Comparison of ENCODE assay signal across 19 cellular contexts in the genomic region with DNA sequence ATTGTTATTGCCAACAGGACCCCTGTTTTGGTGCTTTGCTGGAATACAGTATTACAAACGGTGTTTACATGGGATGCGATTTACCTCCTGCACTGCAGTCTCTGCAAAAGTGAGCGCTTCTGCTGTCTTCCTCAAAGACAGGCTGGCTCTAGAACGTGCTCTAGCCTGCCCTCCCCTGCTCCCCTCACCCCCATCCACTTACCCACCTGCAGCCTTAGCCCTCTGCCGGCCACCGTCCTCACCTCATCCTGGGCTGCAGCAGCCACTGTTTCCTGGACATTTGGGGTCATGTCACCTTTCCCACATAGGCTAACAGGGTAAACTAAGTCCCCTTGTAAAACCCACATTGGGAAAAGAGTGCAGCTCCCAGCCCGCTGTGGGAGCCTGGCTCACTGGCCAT. TPM values are rescaled to one million over a fixed set of nuclear protein-coding genes. Genes with fewer than 3 reads are reported as not detected.
DNase-seq lines count a peak whose midpoint lies in the region; ATAC-seq and TF ChIP-seq lines count a peak whose summit lies in the region.
"Had no signal": no experiment of that assay in that cellular context is flagged by ENCODE, and none has a peak within 500 bp of the region (broad histone marks: within the 10 kb centered on the region; RNA-seq: fewer than 3 reads in every experiment).

No MANE protein-coding gene starts in this region.

- H3K79me2 ChIP-seq in neural progenitor cell (ENCODE audit: low read depth) = no peaks in the 10 kb centered on the region

- WGBS in heart right ventricle, 2 donors = 84 to 88% methylated on average over 7 of the region's 7 CpGs

- H3K27me3 Mint-ChIP-seq in WTC11 (ENCODE audit: low read depth) = no peaks in the 10 kb centered on the region; the same call in 1 of the 2 replicates
- H3K27me3 Mint-ChIP-seq in neural progenitor cell (ENCODE audit: insufficient read depth, low read depth) = peaks cover 11% of the 10 kb centered on the region

- H3K27ac ChIP-seq in heart right ventricle (no peak overlapping the region), neural progenitor cell (no peak overlapping the region), brain microvascular endothelial cell (no peak overlapping the region)
- H3K27ac ChIP-seq: 22Rv1, A549, BLaER1, GM23248 had no signal

- DNase-seq in Right ventricle myocardium superior (peak; percentile 19), heart right ventricle (no peak), WTC11 (ENCODE audit: low spot score) (no peak), neural progenitor cell (ENCODE audit: low spot score) (no peak), brain microvascular endothelial cell (no peak), NOMO-1 treated with DMSO at 0.1 percent for 48 hours (lab: John Stamatoyannopoulos, UW; ENCODE audit: unreplicated experiment) (no peak)
- DNase-seq: CD4-positive, alpha-beta memory T cell; DMS153; DMS79; GDM1; GM23248; IMR-90 had no signal

- TF ChIP-seq CTCF in heart right ventricle (IDR thresholded peaks at IDR 0.05) = no peak
- no peak for TF ChIP-seq CTCF in WTC11 (IDR thresholded peaks at IDR 0.05)
- TF ChIP-seq CTCF in neural progenitor cell (IDR thresholded peaks at IDR 0.05) = no peak
- TF ChIP-seq CTCF in brain microvascular endothelial cell (IDR thresholded peaks at IDR 0.05; ENCODE audit: low read depth, low read length, missing control alignments) = no peak

- H3K27ac Mint-ChIP-seq in WTC11 = no peak overlapping the region
- peak overlapping the region; percentile 33 for H3K27ac Mint-ChIP-seq in neural progenitor cell
- H3K27ac Mint-ChIP-seq: CD14-positive monocyte; CD4-positive, alpha-beta memory T cell had no signal

- peaks cover 7% of the 10 kb centered on the region for H3K4me1 Mint-ChIP-seq in WTC11
- H3K4me1 Mint-ChIP-seq in neural progenitor cell = no peaks in the 10 kb centered on the region
- H3K4me1 Mint-ChIP-seq: CD14-positive monocyte; CD4-positive, alpha-beta memory T cell had no signal

- H4K20me1 ChIP-seq in neural progenitor cell (ENCODE audit: low read depth) = no peaks in the 10 kb centered on the region
- H4K20me1 ChIP-seq: BLaER1 had no signal

- no peak overlapping the region for H3K4me3 ChIP-seq in heart right ventricle
- H3K4me3 ChIP-seq in neural progenitor cell = no peak overlapping the region
- H3K4me3 ChIP-seq in brain microvascular endothelial cell (ENCODE audit: low read depth, low read length) = no peak overlapping the region
- H3K4me3 ChIP-seq: A549, BLaER1, GM23248, HAP-1, K562 had no signal

- H2AFZ ChIP-seq in neural progenitor cell (replicated peaks) = no peak overlapping the region
- H2AFZ ChIP-seq: GM23248 had no signal

- intact Hi-C loops in Right ventricle myocardium superior (cut with DNase I) = no loop called here
- intact Hi-C loops in heart right ventricle (cut with DNase I) = no loop called here

- no peaks in the 10 kb centered on the region for H3K9me3 ChIP-seq in heart right ventricle
- H3K9me3 ChIP-seq in neural progenitor cell (ENCODE audit: low read depth) = no peaks in the 10 kb centered on the region
- H3K9me3 ChIP-seq: A549, HAP-1 had no signal

- in situ Hi-C loops in brain microvascular endothelial cell (cut with HindIII; ENCODE audit: low pct_ligation_motif_present, low sequenced_read_pairs) = no loop called here

- no peak overlapping the region for H3K4me2 ChIP-seq in neural progenitor cell
- H3K4me2 ChIP-seq: A549, BLaER1 had no signal

- no peaks in the 10 kb centered on the region for H3K4me1 ChIP-seq in heart right ventricle
- H3K4me1 ChIP-seq in neural progenitor cell = no peaks in the 10 kb centered on the region
- H3K4me1 ChIP-seq: A549, HAP-1 had no signal

- H3K4me3 Mint-ChIP-seq in WTC11 = no peak overlapping the region
- H3K4me3 Mint-ChIP-seq in neural progenitor cell = no peak overlapping the region
- H3K4me3 Mint-ChIP-seq: CD14-positive monocyte; CD4-positive, alpha-beta memory T cell had no signal

- H3K9ac ChIP-seq in neural progenitor cell = no peak overlapping the region
- H3K9ac ChIP-seq: BLaER1, GM23248 had no signal

- POLR2A ChIA-PET in WTC11 (lab: Charles Lee) = no interaction called here

- H3K9me3 Mint-ChIP-seq in WTC11 (no peaks in the 10 kb centered on the region), neural progenitor cell (no peaks in the 10 kb centered on the region)
- H3K9me3 Mint-ChIP-seq: CD4-positive, alpha-beta memory T cell had no signal

- ATAC-seq in Right ventricle myocardium superior (ENCODE audit: poor library complexity) (no peak), heart right ventricle (no peak), WTC11 (0 out of 2 replicates have a peak, but pooled peaks have one; percentile 28), HG02885 (IDR thresholded peaks at IDR 0.05; ENCODE audit: poor library complexity, unreplicated experiment) (no peak)
- ATAC-seq: A549, K562 had no signal

- H3F3A ChIP-seq in neural progenitor cell (ENCODE audit: low read depth) = no peaks in the 10 kb centered on the region

- H3K27me3 ChIP-seq in heart right ventricle (peaks cover 0 to 28% (median 16%) of the 10 kb centered on the region in 7 donors), neural progenitor cell (no peaks in the 10 kb centered on the region), brain microvascular endothelial cell (replicated peaks) (no peaks in the 10 kb centered on the region)
- H3K27me3 ChIP-seq: BLaER1 had no signal

- H3K36me3 Mint-ChIP-seq in WTC11 (no peaks in the 10 kb centered on the region), neural progenitor cell (no peaks in the 10 kb centered on the region)
- H3K36me3 Mint-ChIP-seq: CD14-positive monocyte; CD4-positive, alpha-beta memory T cell had no signal

- CTCF ChIA-PET in WTC11 (lab: Charles Lee) = interaction anchor here (1.1 kb wide), 1 partner anchor 12 kb away, joined by 4 read pairs; no protein-coding TSS in a partner anchor

- H3K36me3 ChIP-seq in heart right ventricle (no peaks in the 10 kb centered on the region), neural progenitor cell (no peaks in the 10 kb centered on the region), brain microvascular endothelial cell (replicated peaks) (no peaks in the 10 kb centered on the region)
- H3K36me3 ChIP-seq: BLaER1, HAP-1 had no signal

TF ChIP-seq in WTC11, 78 proteins besides CTCF, POLR2A, EP300 and RAD21 (continues in another document):
- TF ChIP-seq NFATC4 (CRISPR knock-in tag; IDR thresholded peaks at IDR 0.05) = no peak
- no peak for TF ChIP-seq SMAD3 (CRISPR knock-in tag; IDR thresholded peaks at IDR 0.05; ENCODE audit: borderline replicate concordance)
- TF ChIP-seq, protein P1, sequence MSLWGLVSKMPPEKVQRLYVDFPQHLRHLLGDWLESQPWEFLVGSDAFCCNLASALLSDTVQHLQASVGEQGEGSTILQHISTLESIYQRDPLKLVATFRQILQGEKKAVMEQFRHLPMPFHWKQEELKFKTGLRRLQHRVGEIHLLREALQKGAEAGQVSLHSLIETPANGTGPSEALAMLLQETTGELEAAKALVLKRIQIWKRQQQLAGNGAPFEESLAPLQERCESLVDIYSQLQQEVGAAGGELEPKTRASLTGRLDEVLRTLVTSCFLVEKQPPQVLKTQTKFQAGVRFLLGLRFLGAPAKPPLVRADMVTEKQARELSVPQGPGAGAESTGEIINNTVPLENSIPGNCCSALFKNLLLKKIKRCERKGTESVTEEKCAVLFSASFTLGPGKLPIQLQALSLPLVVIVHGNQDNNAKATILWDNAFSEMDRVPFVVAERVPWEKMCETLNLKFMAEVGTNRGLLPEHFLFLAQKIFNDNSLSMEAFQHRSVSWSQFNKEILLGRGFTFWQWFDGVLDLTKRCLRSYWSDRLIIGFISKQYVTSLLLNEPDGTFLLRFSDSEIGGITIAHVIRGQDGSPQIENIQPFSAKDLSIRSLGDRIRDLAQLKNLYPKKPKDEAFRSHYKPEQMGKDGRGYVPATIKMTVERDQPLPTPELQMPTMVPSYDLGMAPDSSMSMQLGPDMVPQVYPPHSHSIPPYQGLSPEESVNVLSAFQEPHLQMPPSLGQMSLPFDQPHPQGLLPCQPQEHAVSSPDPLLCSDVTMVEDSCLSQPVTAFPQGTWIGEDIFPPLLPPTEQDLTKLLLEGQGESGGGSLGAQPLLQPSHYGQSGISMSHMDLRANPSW (CRISPR knock-in tag; conservative IDR thresholded peaks at IDR 0.05; ENCODE audit: low read depth) = no peak
- TF ChIP-seq, protein P2, sequence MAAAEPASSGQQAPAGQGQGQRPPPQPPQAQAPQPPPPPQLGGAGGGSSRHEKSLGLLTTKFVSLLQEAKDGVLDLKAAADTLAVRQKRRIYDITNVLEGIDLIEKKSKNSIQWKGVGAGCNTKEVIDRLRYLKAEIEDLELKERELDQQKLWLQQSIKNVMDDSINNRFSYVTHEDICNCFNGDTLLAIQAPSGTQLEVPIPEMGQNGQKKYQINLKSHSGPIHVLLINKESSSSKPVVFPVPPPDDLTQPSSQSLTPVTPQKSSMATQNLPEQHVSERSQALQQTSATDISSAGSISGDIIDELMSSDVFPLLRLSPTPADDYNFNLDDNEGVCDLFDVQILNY (CRISPR knock-in tag; IDR thresholded peaks at IDR 0.05) = no peak
- TF ChIP-seq, protein P3, sequence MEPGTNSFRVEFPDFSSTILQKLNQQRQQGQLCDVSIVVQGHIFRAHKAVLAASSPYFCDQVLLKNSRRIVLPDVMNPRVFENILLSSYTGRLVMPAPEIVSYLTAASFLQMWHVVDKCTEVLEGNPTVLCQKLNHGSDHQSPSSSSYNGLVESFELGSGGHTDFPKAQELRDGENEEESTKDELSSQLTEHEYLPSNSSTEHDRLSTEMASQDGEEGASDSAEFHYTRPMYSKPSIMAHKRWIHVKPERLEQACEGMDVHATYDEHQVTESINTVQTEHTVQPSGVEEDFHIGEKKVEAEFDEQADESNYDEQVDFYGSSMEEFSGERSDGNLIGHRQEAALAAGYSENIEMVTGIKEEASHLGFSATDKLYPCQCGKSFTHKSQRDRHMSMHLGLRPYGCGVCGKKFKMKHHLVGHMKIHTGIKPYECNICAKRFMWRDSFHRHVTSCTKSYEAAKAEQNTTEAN (CRISPR knock-in tag; IDR thresholded peaks at IDR 0.05) = no peak
- TF ChIP-seq SMAD4 (CRISPR knock-in tag; IDR thresholded peaks at IDR 0.05) = no peak
- no peak for TF ChIP-seq SP1 (CRISPR knock-in tag; conservative IDR thresholded peaks at IDR 0.05)
- TF ChIP-seq OVOL2 (CRISPR knock-in tag; IDR thresholded peaks at IDR 0.05; ENCODE audit: borderline replicate concordance) = no peak

RNA-seq across cellular contexts. Expression of a gene that starts 9.6 kb away (rescaled TPM):
- 0.43 TPM for total RNA-seq in Right ventricle myocardium superior
- under 1 TPM in 7 of 10 donors, not detected in 3; 0.15 to 0.61 (median 0.22) TPM for total RNA-seq in heart right ventricle
- polyA plus RNA-seq in heart right ventricle = under 1 TPM; 0.07 to 0.09 TPM
- 10.2 to 10.7 TPM (median 10.3 TPM) in 3 replicates for total RNA-seq in WTC11 (2021)
- total RNA-seq in neural progenitor cell (ENCODE audit: low replicate concordance) = 0.88 and 1.9 TPM in 2 replicates
- total RNA-seq: CD4-positive, alpha-beta memory T cell; GM23248 had no signal
- polyA plus RNA-seq: CD4-positive, alpha-beta memory T cell had no signal

RNA-seq across cellular contexts. Expression of a gene that starts 24.8 kb away (rescaled TPM):
- 22.0 TPM for total RNA-seq in Right ventricle myocardium superior
- 10 to 100 TPM; 13.6 to 24.9 (median 16.4) TPM for total RNA-seq in heart right ventricle
- polyA plus RNA-seq in heart right ventricle = 10 to 100 TPM; 31.6 to 40.8 TPM
- total RNA-seq in WTC11 (2021) = 79.9 to 90.4 TPM (median 81.3 TPM) in 3 replicates
- 15.4 and 37.4 TPM in 2 replicates for total RNA-seq in neural progenitor cell (ENCODE audit: low replicate concordance)

RNA-seq across cellular contexts. Expression of a gene that starts 39.9 kb away (rescaled TPM):
- total RNA-seq in Right ventricle myocardium superior (15.6 TPM), heart right ventricle (10 to 100 TPM in 9 of 10 donors, 1 to 10 TPM in 1; 9.6 to 24.6 (median 11.9) TPM), WTC11 (2021) (27.0 to 29.8 TPM (median 28.8 TPM) in 3 replicates), neural progenitor cell (ENCODE audit: low replicate concordance) (7.6 and 20.8 TPM in 2 replicates)
- polyA plus RNA-seq in heart right ventricle = 10 to 100 TPM; 22.6 to 29.8 TPM
